27 cellular contexts compared by ENCODE assay signal in genomic region chr9:35918780-35919179, GRCh38. TPM values are rescaled to one million over a fixed set of nuclear protein-coding genes. Genes with fewer than 3 reads are reported as not detected.
A peak's percentile ranks its signal among the peaks of the same experiment; 100 is the strongest.
DNase-seq lines count a peak whose midpoint lies in the region; ATAC-seq and TF ChIP-seq lines count a peak whose summit lies in the region.
"Had no signal": no experiment of that assay in that cellular context is flagged by ENCODE, and none has a peak within 500 bp of the region (broad histone marks: within the 10 kb centered on the region; RNA-seq: fewer than 3 reads in every experiment).

No MANE protein-coding gene starts in this region.

- H3K27ac Mint-ChIP-seq in HFFc6 (peak overlapping the region; percentile 55; the same call in 1 of the 2 replicates), endothelial cell (ENCODE audit: unreplicated experiment) (peak overlapping the region; percentile 92), nephron (peak overlapping the region; percentile 46 to 69 (median 65))
- H3K27ac Mint-ChIP-seq: CD14-positive monocyte, H9 had no signal

- H3K36me3 ChIP-seq in BLaER1: no peaks in the 10 kb centered on the region

- no peak overlapping the region for H3K4me3 ChIP-seq in BLaER1

- peak overlapping the region; percentile 36 for H3K4me2 ChIP-seq in BLaER1

- no peak overlapping the region for H3K9ac ChIP-seq in BLaER1

- no peaks in the 10 kb centered on the region; the same call in 1 of the 2 replicates for H3K36me3 Mint-ChIP-seq in HFFc6 (ENCODE audit: low read depth)
- no peaks in the 10 kb centered on the region for H3K36me3 Mint-ChIP-seq in endothelial cell (ENCODE audit: low read depth, unreplicated experiment)
- no peaks in the 10 kb centered on the region for H3K36me3 Mint-ChIP-seq in nephron (ENCODE audit: low read depth)
- H3K36me3 Mint-ChIP-seq: brain; CD14-positive monocyte; naive thymus-derived CD8-positive, alpha-beta T cell had no signal

- H3K4me1 ChIP-seq in BLaER1: peaks cover 22% of the 10 kb centered on the region

- DNase-seq in HFFc6 (no peak), endothelial cell (ENCODE audit: low spot score) (no peak), activated T-cell treated with anti-CD3 and anti-CD28 coated beads for 4 hours (no peak), NCI-H345 (lab: John Stamatoyannopoulos, UW) (no peak)
- DNase-seq: ACHN; activated CD8-positive, alpha-beta memory T cell treated with anti-CD3 and anti-CD28 coated beads, Interleukin-2, amount 50 U/mL, for 4 hours; activated gamma-delta T cell treated with Interleukin-2 at 50 U/mL for 16 hours; cortex of kidney; DMS153; H9; islet precursor cell; mesendoderm; naive thymus-derived CD8-positive, alpha-beta T cell; NCI-H1436 treated with DMSO at 0.1 percent for 48 hours; NCI-H510A treated with DMSO at 0.1 percent for 48 hours; stimulated activated CD8-positive, alpha-beta memory T cell treated with anti-CD3 and anti-CD28 coated beads, Interleukin-4, amount 100 ng/mL, for 48 hours had no signal

- H3K4me1 Mint-ChIP-seq in HFFc6 (ENCODE audit: low read depth) (peaks cover 41% of the 10 kb centered on the region), endothelial cell (ENCODE audit: unreplicated experiment) (peaks cover 52% of the 10 kb centered on the region), nephron (peaks cover 28% of the 10 kb centered on the region)

- no peaks in the 10 kb centered on the region for H4K20me1 ChIP-seq in BLaER1

- no peak for TF ChIP-seq CTCF in HFFc6 (IDR thresholded peaks at IDR 0.05)
- no peak for TF ChIP-seq CTCF in endothelial cell (IDR thresholded peaks at IDR 0.05; ENCODE audit: unreplicated experiment)
- TF ChIP-seq CTCF in nephron (IDR thresholded peaks at IDR 0.05; ENCODE audit: unreplicated experiment in 3 of 3): no peak

- H3K27me3 ChIP-seq in BLaER1: no peaks in the 10 kb centered on the region

- H3K9me3 Mint-ChIP-seq in HFFc6 (no peaks in the 10 kb centered on the region), endothelial cell (ENCODE audit: unreplicated experiment) (no peaks in the 10 kb centered on the region), nephron (no peaks in the 10 kb centered on the region)
- H3K9me3 Mint-ChIP-seq: brain; CD14-positive monocyte; H9; naive thymus-derived CD8-positive, alpha-beta T cell had no signal

- H3K4me3 Mint-ChIP-seq in HFFc6: no peak overlapping the region
- no peak overlapping the region for H3K4me3 Mint-ChIP-seq in endothelial cell (ENCODE audit: unreplicated experiment)
- no peak overlapping the region for H3K4me3 Mint-ChIP-seq in nephron
- H3K4me3 Mint-ChIP-seq: brain; CD14-positive monocyte; H9; naive thymus-derived CD8-positive, alpha-beta T cell had no signal

- H3K9me3 ChIP-seq in BLaER1: no peaks in the 10 kb centered on the region

- H3K27me3 Mint-ChIP-seq in HFFc6 (ENCODE audit: insufficient read depth) (no peaks in the 10 kb centered on the region; the same call in 1 of the 2 replicates), endothelial cell (ENCODE audit: unreplicated experiment) (peaks cover 17% of the 10 kb centered on the region), nephron (ENCODE audit: low read depth) (no peaks in the 10 kb centered on the region)
- H3K27me3 Mint-ChIP-seq: brain; naive thymus-derived CD8-positive, alpha-beta T cell had no signal

- ATAC-seq in HG02588 (IDR thresholded peaks at IDR 0.05; ENCODE audit: unreplicated experiment) (no peak), GM18868 (IDR thresholded peaks at IDR 0.05; ENCODE audit: unreplicated experiment) (no peak)
- ATAC-seq: naive thymus-derived CD8-positive, alpha-beta T cell; Panc1; sciatic nerve had no signal

- no peak overlapping the region for H3K27ac ChIP-seq in BLaER1

RNA-seq across cellular contexts. Expression of gene SPAAR, which starts 9.5 kb away (rescaled TPM):
- under 1 TPM in 5 of 6 experiments, not detected in 1; 0.19 to 0.34 (median 0.23) TPM for total RNA-seq in HFFc6 (2021; fragmentation: NEBNext Ultra II Directional; extraction: Animal tissue kit (Norgen Biotek cat#: 25700))
- 32.0 TPM for total RNA-seq in endothelial cell (ENCODE audit: unreplicated experiment)
- total RNA-seq: H9; naive thymus-derived CD8-positive, alpha-beta T cell; SK-MEL-5; T-helper 1 cell treated with Interleukin-12 subunit alpha and Interleukin-12 subunit beta and Interleukin-4 antibody, amounts not matched to agents 30 ng/mL and 1 ng/mL, for 36 hours had no signal

RNA-seq across cellular contexts. Expression of gene HRCT1, which starts 12.8 kb away (rescaled TPM):
- total RNA-seq in HFFc6 (2021; fragmentation: NEBNext Ultra II Directional; extraction: Animal tissue kit (Norgen Biotek cat#: 25700)): 1 to 10 TPM; 2.5 to 4.1 (median 3.3) TPM
- 0.87 TPM for total RNA-seq in endothelial cell (ENCODE audit: unreplicated experiment)
- total RNA-seq: H9; naive thymus-derived CD8-positive, alpha-beta T cell; SK-MEL-5; T-helper 1 cell treated with Interleukin-12 subunit alpha and Interleukin-12 subunit beta and Interleukin-4 antibody, amounts not matched to agents 30 ng/mL and 1 ng/mL, for 36 hours had no signal

RNA-seq across cellular contexts. Expression of gene OR2S2, which starts 39.2 kb away (rescaled TPM):
- not detected for total RNA-seq in HFFc6 (2021; fragmentation: NEBNext Ultra II Directional; extraction: Animal tissue kit (Norgen Biotek cat#: 25700))
- total RNA-seq in endothelial cell (ENCODE audit: unreplicated experiment): not detected
- total RNA-seq: H9; naive thymus-derived CD8-positive, alpha-beta T cell; osteocyte; sciatic nerve; SK-MEL-5; T-helper 1 cell treated with Interleukin-12 subunit alpha and Interleukin-12 subunit beta and Interleukin-4 antibody, amounts not matched to agents 30 ng/mL and 1 ng/mL, for 36 hours had no signal

RNA-seq across cellular contexts. Expression of gene OR13J1, which starts 48.6 kb away (rescaled TPM):
- not detected for total RNA-seq in HFFc6 (2021; fragmentation: NEBNext Ultra II Directional; extraction: Animal tissue kit (Norgen Biotek cat#: 25700))
- total RNA-seq in endothelial cell (ENCODE audit: unreplicated experiment): not detected
- total RNA-seq: H9; naive thymus-derived CD8-positive, alpha-beta T cell; osteocyte; sciatic nerve; SK-MEL-5; T-helper 1 cell treated with Interleukin-12 subunit alpha and Interleukin-12 subunit beta and Interleukin-4 antibody, amounts not matched to agents 30 ng/mL and 1 ng/mL, for 36 hours had no signal

Comparison
In these comparisons a context has a peak if more than half of its experiments do, and no peak if none do; other contexts are left out.
1. RNA of gene SPAAR, which starts 9.5 kb away (total RNA-seq): 32.0 TPM in endothelial cell (single experiment); 0.19 to 0.34 TPM in HFFc6; every median in the first group is over 10 times any median in the second.
2. Peak in every context shown above with its lines, with median percentiles within 50 percentile points of each other: H3K27ac Mint-ChIP-seq.